In genomic region chr11:35389112-35389511, GRCh38 we compare ENCODE assay signal across 22 cellular contexts. TPM values are rescaled to one million over a fixed set of nuclear protein-coding genes. Genes with fewer than 3 reads are reported as not detected.
DNase-seq lines count a peak whose midpoint lies in the region; ATAC-seq and TF ChIP-seq lines count a peak whose summit lies in the region.
"Had no signal": no experiment of that assay in that cellular context is flagged by ENCODE, and none has a peak within 500 bp of the region (broad histone marks: within the 10 kb centered on the region; RNA-seq: fewer than 3 reads in every experiment).

No MANE protein-coding gene starts in this region.

- H3K27ac Mint-ChIP-seq in central memory CD8-positive, alpha-beta T cell (ENCODE audit: low read depth) = peak overlapping the region; percentile 59
- H3K27ac Mint-ChIP-seq in GM23338 = no peak overlapping the region
- H3K27ac Mint-ChIP-seq: CD8-positive, alpha-beta T cell had no signal

- no peaks in the 10 kb centered on the region for H3K9me3 ChIP-seq in thyroid gland
- H3K9me3 ChIP-seq: BLaER1, HAP-1 had no signal

- H3K27ac ChIP-seq in C4-2B (peak overlapping the region; percentile 77), thyroid gland (peak overlapping the region; percentile 50 to 87 (median 67)), GM23338 (ENCODE audit: low read depth) (no peak overlapping the region)
- H3K27ac ChIP-seq: BLaER1, GM23248 had no signal

- no peaks in the 10 kb centered on the region for H3K36me3 Mint-ChIP-seq in central memory CD8-positive, alpha-beta T cell (ENCODE audit: insufficient read depth)
- H3K36me3 Mint-ChIP-seq in GM23338 (ENCODE audit: low read depth) = no peaks in the 10 kb centered on the region
- H3K36me3 Mint-ChIP-seq: CD8-positive, alpha-beta T cell had no signal

- no peak overlapping the region for H3K4me3 ChIP-seq in thyroid gland (replicated peaks in 1 of 3)
- H3K4me3 ChIP-seq in GM23338 = no peak overlapping the region
- H3K4me3 ChIP-seq: BLaER1, GM23248, HAP-1 had no signal

- H3K9me3 Mint-ChIP-seq in central memory CD8-positive, alpha-beta T cell = no peaks in the 10 kb centered on the region
- H3K9me3 Mint-ChIP-seq in GM23338 = no peaks in the 10 kb centered on the region

- H3K36me3 ChIP-seq in thyroid gland (no peaks in the 10 kb centered on the region), GM23338 (ENCODE audit: insufficient read depth) (no peaks in the 10 kb centered on the region)
- H3K36me3 ChIP-seq: BLaER1, HAP-1 had no signal

- H3K79me2 ChIP-seq in GM23338 (replicated peaks; ENCODE audit: insufficient read depth) = no peaks in the 10 kb centered on the region

- no peaks in the 10 kb centered on the region for H3K27me3 ChIP-seq in thyroid gland
- no peaks in the 10 kb centered on the region for H3K27me3 ChIP-seq in GM23338 (ENCODE audit: insufficient read depth)
- H3K27me3 ChIP-seq: BLaER1 had no signal

- peaks cover 12% of the 10 kb centered on the region for H3K27me3 Mint-ChIP-seq in central memory CD8-positive, alpha-beta T cell
- H3K27me3 Mint-ChIP-seq in GM23338 (ENCODE audit: insufficient read depth, low read depth, poor library complexity) = peaks cover 5% of the 10 kb centered on the region

- peak; percentile 18 for DNase-seq in NCI-H69 (lab: John Stamatoyannopoulos, UW)
- DNase-seq in central memory CD8-positive, alpha-beta T cell (ENCODE audit: low spot score in 2 of 2) = no peak
- peak; percentile 17 to 32 for DNase-seq in thyroid gland
- DNase-seq in NOMO-1 treated with dmso at 0.1 percent for 144 hours (lab: John Stamatoyannopoulos, UW; ENCODE audit: unreplicated experiment) = no peak
- DNase-seq in GM23338 (ENCODE audit: low spot score) = no peak
- DNase-seq in NCI-H2029 treated with DMSO at 0.1 percent for 48 hours (lab: John Stamatoyannopoulos, UW) = no peak
- DNase-seq: CD8-positive, alpha-beta T cell; DMS153; GDM1; GM23248; KBM-7; NCI-H1092; NCI-H1436; NCI-H1930; NCI-H2227 treated with DMSO at 0.1 percent for 48 hours; NCI-H510A; Right ventricle myocardium superior had no signal

- no peaks in the 10 kb centered on the region for H3K9me2 ChIP-seq in GM23338 (ENCODE audit: insufficient read depth)

- no peak overlapping the region for H3K4me3 Mint-ChIP-seq in central memory CD8-positive, alpha-beta T cell
- H3K4me3 Mint-ChIP-seq in GM23338 = no peak overlapping the region
- H3K4me3 Mint-ChIP-seq: CD8-positive, alpha-beta T cell had no signal

- H3K4me2 ChIP-seq in GM23338 = no peak overlapping the region
- H3K4me2 ChIP-seq: BLaER1 had no signal

- WGBS in thyroid gland, 2 donors = 47 to 58% methylated on average over 1 of the region's 1 CpG

- intact Hi-C loops in thyroid gland (cut with DNase I) = no loop called here

- no peak overlapping the region for H2AFZ ChIP-seq in GM23338
- H2AFZ ChIP-seq: GM23248 had no signal

- H3F3A ChIP-seq in GM23338 (replicated peaks; ENCODE audit: low read depth) = no peaks in the 10 kb centered on the region

- no peaks in the 10 kb centered on the region for H4K20me1 ChIP-seq in GM23338 (replicated peaks; ENCODE audit: insufficient read depth)
- H4K20me1 ChIP-seq: BLaER1 had no signal

- TF ChIP-seq POLR2A in thyroid gland (IDR thresholded peaks at IDR 0.05) = no peak

- no peak for ATAC-seq in central memory CD8-positive, alpha-beta T cell (replicated peaks; ENCODE audit: extremely low read depth, poor library complexity, severe bottlenecking)
- ATAC-seq in GM23338 = no peak
- ATAC-seq: CD8-positive, alpha-beta T cell had no signal

- peaks cover 25 to 28% of the 10 kb centered on the region in 2 donors for H3K4me1 ChIP-seq in thyroid gland
- no peaks in the 10 kb centered on the region for H3K4me1 ChIP-seq in GM23338 (ENCODE audit: insufficient read depth)

- peaks cover 11% of the 10 kb centered on the region for H3K4me1 Mint-ChIP-seq in central memory CD8-positive, alpha-beta T cell
- H3K4me1 Mint-ChIP-seq in GM23338 = peaks cover 6% of the 10 kb centered on the region; the same call in 2 of the 3 replicates

- TF ChIP-seq CTCF in C4-2B (conservative IDR thresholded peaks at IDR 0.05) (no peak), thyroid gland (IDR thresholded peaks at IDR 0.05) (no peak), GM23338 (conservative IDR thresholded peaks at IDR 0.05; ENCODE audit: low read depth in 2 of 2) (no peak)

TF ChIP-seq in GM23338, 12 proteins besides CTCF, POLR2A, EP300 and RAD21:
- TF ChIP-seq CREB1 (CRISPR knock-in tag; IDR thresholded peaks at IDR 0.05; ENCODE audit: low read depth) = no peak

RNA-seq across cellular contexts. Expression of gene SLC1A2, which starts 30.2 kb away (rescaled TPM):
- total RNA-seq in thyroid gland = 1 to 10 TPM in 1 of 4 donors, under 1 TPM in 3; 0.05 to 1.2 (median 0.54) TPM
- 1.7 and 2.8 TPM in 2 replicates for total RNA-seq in GM23338 (2014; rRNA removed; shearing (Covaris generic))
- 0.70 and 1.5 TPM in 2 replicates for polyA plus RNA-seq in GM23338 (2016; fragmentation: Nextera tagmentation; extraction: Ambion mirVana)
- total RNA-seq: CD8-positive, alpha-beta T cell; HT1080; OCI-LY7 had no signal

Comparison
In these comparisons a context has a peak if more than half of its experiments do, and no peak if none do; other contexts are left out.
1. DNase-seq: peak in NCI-H69 (single experiment) and thyroid gland (2 of 2); none in central memory CD8-positive, alpha-beta T cell (0 of 2), NOMO-1 treated with dmso at 0.1 percent for 144 hours (single experiment), GM23338 (single experiment) and NCI-H2029 treated with DMSO at 0.1 percent for 48 hours (single experiment).